In genomic region chr1:193542668-193543067, GRCh38 we compare ENCODE assay signal across 14 cellular contexts.
DNase-seq lines count a peak whose midpoint lies in the region; ATAC-seq and TF ChIP-seq lines count a peak whose summit lies in the region.
"Had no signal": no experiment of that assay in that cellular context is flagged by ENCODE, and none has a peak within 500 bp of the region (broad histone marks: within the 10 kb centered on the region; RNA-seq: fewer than 3 reads in every experiment).

No MANE protein-coding gene starts in this region.

- H3K4me1 Mint-ChIP-seq in activated CD4-positive, alpha-beta T cell treated with anti-CD3 and anti-CD28 coated beads, Interleukin-2, amount 10 ng/mL, durations not matched to agents 7 days and 5 days: peaks cover 58% of the 10 kb centered on the region
- peaks cover 21% of the 10 kb centered on the region for H3K4me1 Mint-ChIP-seq in GM23338

- POLR2A ChIA-PET in activated CD4-positive, alpha-beta T cell treated with anti-CD3 and anti-CD28 coated beads, Interleukin-2, amount 10 ng/mL, durations not matched to agents 7 days and 5 days (lab: Charles Lee): no interaction called here

- H3K9me2 ChIP-seq in GM23338 (ENCODE audit: insufficient read depth): no peaks in the 10 kb centered on the region

- no peak for TF ChIP-seq CTCF in GM23338 (conservative IDR thresholded peaks at IDR 0.05; ENCODE audit: low read depth in 2 of 2)

- peaks cover 4% of the 10 kb centered on the region; the same call in 1 of the 2 replicates for H3K4me1 ChIP-seq in GM23338 (ENCODE audit: insufficient read depth)
- H3K4me1 ChIP-seq: gastroesophageal sphincter had no signal

- no peaks in the 10 kb centered on the region for H3K36me3 ChIP-seq in GM23338 (ENCODE audit: insufficient read depth)
- H3K36me3 ChIP-seq: gastroesophageal sphincter had no signal

- H3K4me2 ChIP-seq in GM23338: no peak overlapping the region

- no peak overlapping the region for H3K4me3 ChIP-seq in GM23338
- H3K4me3 ChIP-seq: gastroesophageal sphincter had no signal

- H2AFZ ChIP-seq in GM23338: peak overlapping the region; percentile 61; the same call in 1 of the 2 replicates

- no peaks in the 10 kb centered on the region for H4K20me1 ChIP-seq in GM23338 (replicated peaks; ENCODE audit: insufficient read depth)

- no peak for DNase-seq in activated CD4-positive, alpha-beta T cell treated with anti-CD3 and anti-CD28 coated beads, Interleukin-2, amount 10 ng/mL, durations not matched to agents 7 days and 5 days
- DNase-seq in activated CD4-positive, alpha-beta T cell treated with anti-CD3 and anti-CD28 coated beads for 1 hour: no peak
- DNase-seq in GM23338 (ENCODE audit: low spot score) (peak; percentile 40), UCSD-AML1 (lab: John Stamatoyannopoulos, UW; ENCODE audit: unreplicated experiment) (peak; percentile 10), left lobe of liver (ENCODE audit: low spot score) (no peak), HT-29 (ENCODE audit: low spot score) (no peak)
- DNase-seq: DMS153; islet precursor cell; NCI-H1092; NCI-H226; stimulated activated CD8-positive, alpha-beta memory T cell treated with anti-CD3 and anti-CD28 coated beads, Interleukin-4, amount 100 ng/mL, for 48 hours had no signal

- H3K27me3 ChIP-seq in GM23338 (ENCODE audit: insufficient read depth): no peaks in the 10 kb centered on the region
- H3K27me3 ChIP-seq: gastroesophageal sphincter had no signal

- H3K27ac Mint-ChIP-seq in activated CD4-positive, alpha-beta T cell treated with anti-CD3 and anti-CD28 coated beads, Interleukin-2, amount 10 ng/mL, durations not matched to agents 7 days and 5 days: peak overlapping the region; percentile 10
- H3K27ac Mint-ChIP-seq in GM23338: peak overlapping the region; percentile 2; the same call in 1 of the 2 replicates

- peaks cover 36% of the 10 kb centered on the region for H3K36me3 Mint-ChIP-seq in activated CD4-positive, alpha-beta T cell treated with anti-CD3 and anti-CD28 coated beads, Interleukin-2, amount 10 ng/mL, durations not matched to agents 7 days and 5 days (ENCODE audit: low read depth)
- H3K36me3 Mint-ChIP-seq in GM23338 (ENCODE audit: low read depth): no peaks in the 10 kb centered on the region

- H3K4me3 Mint-ChIP-seq in activated CD4-positive, alpha-beta T cell treated with anti-CD3 and anti-CD28 coated beads, Interleukin-2, amount 10 ng/mL, durations not matched to agents 7 days and 5 days: no peak overlapping the region
- H3K4me3 Mint-ChIP-seq in GM23338: no peak overlapping the region

- ATAC-seq in GM23338: peak; percentile 77
- peak; percentile 22 for ATAC-seq in left lobe of liver
- ATAC-seq in GM21423 (IDR thresholded peaks at IDR 0.05; ENCODE audit: unreplicated experiment): no peak
- no peak for ATAC-seq in HG03097 (IDR thresholded peaks at IDR 0.05; ENCODE audit: low FRiP score, unreplicated experiment)
- ATAC-seq: gastroesophageal sphincter had no signal

- H3K79me2 ChIP-seq in GM23338 (replicated peaks; ENCODE audit: insufficient read depth): no peaks in the 10 kb centered on the region

- no peak overlapping the region for H3K27ac ChIP-seq in GM23338 (ENCODE audit: low read depth)
- H3K27ac ChIP-seq: gastroesophageal sphincter had no signal

- no peaks in the 10 kb centered on the region for H3K27me3 Mint-ChIP-seq in activated CD4-positive, alpha-beta T cell treated with anti-CD3 and anti-CD28 coated beads, Interleukin-2, amount 10 ng/mL, durations not matched to agents 7 days and 5 days
- no peaks in the 10 kb centered on the region for H3K27me3 Mint-ChIP-seq in GM23338 (ENCODE audit: insufficient read depth, low read depth, poor library complexity)

- H3K9me3 Mint-ChIP-seq in activated CD4-positive, alpha-beta T cell treated with anti-CD3 and anti-CD28 coated beads, Interleukin-2, amount 10 ng/mL, durations not matched to agents 7 days and 5 days: peaks cover 27% of the 10 kb centered on the region
- H3K9me3 Mint-ChIP-seq in GM23338: no peaks in the 10 kb centered on the region

- H3F3A ChIP-seq in GM23338 (replicated peaks; ENCODE audit: low read depth): no peaks in the 10 kb centered on the region

- CTCF ChIA-PET in activated CD4-positive, alpha-beta T cell treated with anti-CD3 and anti-CD28 coated beads, Interleukin-2, amount 10 ng/mL, durations not matched to agents 7 days and 5 days (lab: Charles Lee): interaction anchor here (0.8 kb wide), 1 partner anchor 12 kb away, joined by 3 read pairs; no protein-coding TSS in a partner anchor

TF ChIP-seq in GM23338, 12 proteins besides CTCF, POLR2A, EP300 and RAD21 (continues in another document):
- TF ChIP-seq POLR2AphosphoS5 (IDR thresholded peaks at IDR 0.05; ENCODE audit: low read depth): no peak
- no peak for TF ChIP-seq EZH2 (IDR thresholded peaks at IDR 0.05; ENCODE audit: low read depth, unreplicated experiment)
- no peak for TF ChIP-seq ZNF462 (CRISPR knock-in tag; IDR thresholded peaks at IDR 0.05)
- no peak for TF ChIP-seq ZNF331 (CRISPR knock-in tag; IDR thresholded peaks at IDR 0.05; ENCODE audit: low read depth)
- TF ChIP-seq ETS1 (IDR thresholded peaks at IDR 0.05): no peak
- TF ChIP-seq CREB1 (CRISPR knock-in tag; IDR thresholded peaks at IDR 0.05; ENCODE audit: low read depth): no peak

Comparison
In these comparisons a context has a peak if more than half of its experiments do, and no peak if none do; other contexts are left out.
1. DNase-seq: peak in GM23338 (single experiment) and UCSD-AML1 (single experiment); none in activated CD4-positive, alpha-beta T cell treated with anti-CD3 and anti-CD28 coated beads, Interleukin-2, amount 10 ng/mL, durations not matched to agents 7 days and 5 days (single experiment), activated CD4-positive, alpha-beta T cell treated with anti-CD3 and anti-CD28 coated beads for 1 hour (single experiment), left lobe of liver (single experiment) and HT-29 (single experiment).
2. ATAC-seq: peak in GM23338 (single experiment) and left lobe of liver (single experiment); none in GM21423 (single experiment) and HG03097 (single experiment).